ENCODE assay signal across 14 cellular contexts in genomic region chr7:26854932-26855331, GRCh38.
"Had no signal": no experiment of that assay in that cellular context is flagged by ENCODE, and none has a peak within 500 bp of the region (broad histone marks: within the 10 kb centered on the region; RNA-seq: fewer than 3 reads in every experiment).

No MANE protein-coding gene starts in this region.

- H3K27me3 ChIP-seq: spleen had no signal

- DNase-seq: activated T-cell treated with anti-CD3 and anti-CD28 coated beads, Interleukin-2, amount 50 U/mL, for 1 hour; amygdala; brain microvascular endothelial cell; cerebellar nuclear complex; effector memory CD8-positive, alpha-beta T cell; foreskin fibroblast; heart right ventricle; left ventricle myocardium superior; midbrain; naive B cell; spleen; stimulated activated CD4-positive, alpha-beta T cell treated with anti-CD3 and anti-CD28 coated beads, Interleukin-1b, Interleukin-23, amount 100 ng/mL, for 48 hours; stimulated activated naive CD4-positive, alpha-beta T cell; SW 1271 had no signal

- H3K9me3 ChIP-seq: heart right ventricle, spleen had no signal

- ATAC-seq: effector memory CD8-positive, alpha-beta T cell; heart right ventricle; left ventricle myocardium superior had no signal

- H3K36me3 ChIP-seq: brain microvascular endothelial cell had no signal

- H3K27ac ChIP-seq: brain microvascular endothelial cell, heart right ventricle had no signal

- H3K4me3 ChIP-seq: heart right ventricle, spleen had no signal
